ENCODE assay signal across 8 cellular contexts in the genomic region with DNA sequence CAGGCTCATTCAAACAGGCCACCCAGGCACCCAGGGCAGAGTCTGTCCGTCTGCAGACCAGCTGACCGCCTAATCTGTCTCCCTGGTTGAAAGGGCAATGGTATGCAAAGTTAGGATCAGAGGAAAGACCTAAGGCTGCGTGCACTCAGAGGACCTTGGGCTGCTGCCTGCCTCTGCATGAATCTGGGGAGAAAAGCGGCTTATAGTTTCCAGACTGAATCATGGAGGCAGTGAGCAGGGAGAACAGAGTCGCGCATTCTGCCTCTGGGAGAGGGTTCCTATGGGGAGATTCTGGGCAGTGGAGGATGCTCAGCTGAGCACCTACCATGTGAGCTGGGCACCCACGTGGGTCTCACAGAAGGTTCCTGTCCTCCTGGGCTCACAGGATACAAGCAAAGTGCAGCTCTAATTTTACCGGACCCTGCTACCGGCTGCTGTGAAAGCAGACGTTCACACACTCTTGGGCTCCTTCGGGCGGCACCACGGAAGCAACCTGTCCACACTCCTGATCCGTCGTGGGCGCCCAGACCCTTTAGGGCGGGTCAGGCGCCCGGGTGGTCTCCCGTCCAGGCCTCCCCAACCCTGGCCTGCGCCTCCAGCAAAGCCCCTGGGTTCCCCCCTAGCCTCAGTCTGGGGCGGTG. TPM values are rescaled to one million over a fixed set of nuclear protein-coding genes. Genes with fewer than 3 reads are reported as not detected.
DNase-seq lines count a peak whose midpoint lies in the region; ATAC-seq and TF ChIP-seq lines count a peak whose summit lies in the region.

No MANE protein-coding gene starts in this region.

- no peaks in the 10 kb centered on the region for H3K27me3 Mint-ChIP-seq in activated T-cell treated with anti-CD3 and anti-CD28 coated beads, Interleukin-2, amount 50 U/mL, for 24 hours

- peaks cover 29% of the 10 kb centered on the region for H3K36me3 Mint-ChIP-seq in activated T-cell treated with anti-CD3 and anti-CD28 coated beads, Interleukin-2, amount 50 U/mL, for 24 hours (ENCODE audit: low read depth)

- H3K4me3 Mint-ChIP-seq in activated T-cell treated with anti-CD3 and anti-CD28 coated beads, Interleukin-2, amount 50 U/mL, for 24 hours: peak overlapping the region; percentile 86

- H3K4me3 ChIP-seq in GM06990 (replicated peaks; ENCODE audit: low read depth, low read length): peak overlapping the region; percentile 88

- no peaks in the 10 kb centered on the region for H3K27me3 ChIP-seq in GM06990 (replicated peaks; ENCODE audit: control insufficient read depth, insufficient read depth, low read length)

- peaks cover 27% of the 10 kb centered on the region for H3K4me1 Mint-ChIP-seq in activated T-cell treated with anti-CD3 and anti-CD28 coated beads, Interleukin-2, amount 50 U/mL, for 24 hours (ENCODE audit: low read depth)

- H3K27ac Mint-ChIP-seq in activated T-cell treated with anti-CD3 and anti-CD28 coated beads, Interleukin-2, amount 50 U/mL, for 24 hours: peak overlapping the region; percentile 85

- DNase-seq in GM06990 (ENCODE audit: extremely low read depth, insufficient read length) (peak; percentile 50), HuH-7 (ENCODE audit: low spot score) (peak; percentile 36), foreskin melanocyte (peak; percentile 62), occipital lobe (lab: John Stamatoyannopoulos, UW) (peak; percentile 58), SK-N-DZ (ENCODE audit: low spot score) (no peak), NCI-H774 (lab: John Stamatoyannopoulos, UW) (no peak)
- DNase-seq in activated T-cell treated with anti-CD3 and anti-CD28 coated beads, Interleukin-2, amount 50 U/mL, for 24 hours: peak; percentile 57

- H3K36me3 ChIP-seq in GM06990 (ENCODE audit: control insufficient read depth, insufficient read depth, low read length): peaks cover 12% of the 10 kb centered on the region

- ATAC-seq in GM21526 (IDR thresholded peaks at IDR 0.05; ENCODE audit: low FRiP score, unreplicated experiment): peak; percentile 25

- no peaks in the 10 kb centered on the region for H3K9me3 Mint-ChIP-seq in activated T-cell treated with anti-CD3 and anti-CD28 coated beads, Interleukin-2, amount 50 U/mL, for 24 hours

- no peak for TF ChIP-seq CTCF in GM06990 (IDR thresholded peaks at IDR 0.05; ENCODE audit: insufficient read depth, low read length, poor library complexity, severe bottlenecking)

RNA-seq across cellular contexts. Expression of gene SCARB1, which starts 0.8 kb away (rescaled TPM):
- 8.9 TPM for total RNA-seq in occipital lobe
- 24.3 and 28.7 TPM in 2 replicates for polyA plus RNA-seq in SK-N-DZ (2014; cell fraction: cytosol; rRNA removed)
- 39.8 and 51.1 TPM in 2 replicates for polyA plus RNA-seq in SK-N-DZ (2014; cell fraction: nucleus; rRNA removed)

RNA-seq across cellular contexts. Expression of gene UBC, which starts 51.6 kb away (rescaled TPM):
- total RNA-seq in occipital lobe: 1,477 TPM
- polyA plus RNA-seq in SK-N-DZ (2014; cell fraction: cytosol; rRNA removed): 942 and 1,012 TPM in 2 replicates
- polyA plus RNA-seq in SK-N-DZ (2014; cell fraction: nucleus; rRNA removed): 520 and 534 TPM in 2 replicates

Comparison
In these comparisons a context has a peak if more than half of its experiments do, and no peak if none do; other contexts are left out.
1. DNase-seq: peak in GM06990 (single experiment), HuH-7 (single experiment), activated T-cell treated with anti-CD3 and anti-CD28 coated beads, Interleukin-2, amount 50 U/mL, for 24 hours (single experiment), foreskin melanocyte (single experiment) and occipital lobe (single experiment); none in SK-N-DZ (single experiment) and NCI-H774 (single experiment).